In the genomic region with DNA sequence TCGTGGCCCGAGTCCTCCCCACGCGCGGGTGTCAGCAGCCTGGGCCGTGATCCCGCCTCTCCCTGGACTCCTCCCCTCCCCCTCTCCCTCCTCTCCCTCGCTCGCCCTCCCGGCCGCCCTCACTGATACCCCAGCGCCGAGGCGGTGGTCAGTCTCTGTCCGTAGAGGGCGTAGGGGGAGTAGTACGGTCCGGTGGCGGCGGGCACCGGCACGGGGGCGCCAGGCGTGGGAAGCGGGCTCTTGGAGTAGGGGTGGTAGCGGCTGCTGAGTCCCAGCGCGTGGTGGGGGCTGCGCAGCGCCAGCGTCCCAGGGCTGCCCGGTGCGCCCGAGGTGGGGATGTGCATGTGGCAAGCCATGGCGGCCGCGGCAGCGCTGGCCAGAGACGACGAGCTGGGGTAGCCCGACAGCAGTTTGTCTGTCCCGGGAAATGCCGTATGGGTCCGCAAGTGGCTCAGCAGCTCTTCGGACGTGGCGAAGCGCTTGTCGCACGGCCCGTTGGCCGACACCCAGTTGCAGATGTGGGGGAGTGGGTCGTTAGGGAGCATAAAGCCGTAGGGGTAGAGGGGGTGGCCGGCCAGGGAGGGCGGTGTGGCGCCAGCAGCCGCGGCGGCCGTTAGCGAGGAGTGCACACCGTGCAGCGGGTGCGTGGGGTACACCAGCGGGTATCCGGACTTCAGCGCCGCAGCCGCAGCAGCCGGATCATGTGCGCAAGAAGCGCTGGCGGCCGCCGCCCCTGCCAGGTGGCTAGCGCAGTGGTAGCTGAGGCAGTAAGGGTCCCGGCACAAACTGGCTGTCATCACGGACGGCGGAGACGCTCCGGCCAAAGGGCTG, we compare ENCODE assay signal across 11 cellular contexts. TPM values are rescaled to one million over a fixed set of nuclear protein-coding genes. Genes with fewer than 3 reads are reported as not detected.
DNase-seq lines count a peak whose midpoint lies in the region; ATAC-seq, FAIRE-seq and TF ChIP-seq lines count a peak whose summit lies in the region.
"Had no signal": no experiment of that assay in that cellular context is flagged by ENCODE, and none has a peak within 500 bp of the region (broad histone marks: within the 10 kb centered on the region; RNA-seq: fewer than 3 reads in every experiment).

No MANE protein-coding gene starts in this region.

- peaks cover 43% of the 10 kb centered on the region for H3K79me2 ChIP-seq in HepG2 (ENCODE audit: insufficient read depth, low read length)

- H3K27ac ChIP-seq in HUES48 (ENCODE audit: low read depth, low read length) (no peak overlapping the region), colonic mucosa (peak overlapping the region; percentile 90), HepG2 (ENCODE audit: extremely low read length, insufficient read depth, low read length) (peak overlapping the region; percentile 38), substantia nigra (ENCODE audit: low read depth, low read length, poor library complexity, severe bottlenecking) (peak overlapping the region; percentile 35)

- H3K36me3 Mint-ChIP-seq in effector memory CD8-positive, alpha-beta T cell (ENCODE audit: insufficient read depth) = no peaks in the 10 kb centered on the region

- H3K4me2 ChIP-seq in HepG2 (ENCODE audit: low read depth, low read length) = peak overlapping the region; percentile 79

- H3K4me1 ChIP-seq in HUES48 (ENCODE audit: control insufficient read depth, insufficient read depth, low read length) (no peaks in the 10 kb centered on the region; the same call in none of the 2 replicates), colonic mucosa (peaks cover 3% of the 10 kb centered on the region), HepG2 (ENCODE audit: insufficient read depth, low read length) (peaks cover 15% of the 10 kb centered on the region)

- 92% methylated on average over 70 of the region's 83 CpGs for WGBS in HepG2 (ENCODE audit: low lambda C conversion rate)

- in situ Hi-C loops in HepG2 (cut with HindIII; ENCODE audit: extremely low pct_ligation_motif_present, low pct_unique_long_range_greater_than_20kb) = loop anchor here (10.0 kb wide), 1 partner anchor 636 kb away; no protein-coding TSS in a partner anchor

- DNase-seq in colonic mucosa (peak; percentile 22), HepG2 (ENCODE audit: low spot score) (no peak), substantia nigra (lab: John Stamatoyannopoulos, UW) (peak in 1 of 49 donors; percentile 7), T-helper 9 cell (no peak), germinal center (ENCODE audit: low spot score) (no peak)
- DNase-seq in effector memory CD8-positive, alpha-beta T cell = no peak
- no peak for DNase-seq in activated naive CD4-positive, alpha-beta T cell treated with Interleukin-2 at 50 U/mL for 16 hours

- H2AFZ ChIP-seq in HepG2 (ENCODE audit: low read length) = no peak overlapping the region

- TF ChIP-seq RAD21 in HepG2 (CRISPR knock-in tag; IDR thresholded peaks at IDR 0.05) = no peak

- POLR2A ChIA-PET in HepG2 (lab: Yijun Ruan, JAX) = interaction anchor here (1.1 to 8.4 kb wide), 6 partner anchors 11 to 751 kb away, joined by 3 to 219 read pairs (median 4); partner anchors contain the start of gene LRMDA

- H3K36me3 ChIP-seq in HUES48 (ENCODE audit: control insufficient read depth, insufficient read depth, low read length) (no peaks in the 10 kb centered on the region), colonic mucosa (no peaks in the 10 kb centered on the region), HepG2 (replicated peaks in 1 of 2; ENCODE audit: control insufficient read depth in 1 of 2, insufficient read depth in 2 of 2, low read length in 2 of 2) (peaks cover 5 to 21% of the 10 kb centered on the region in 2 experiments; a peak in 2 of 5 replicates)

- H3K9ac ChIP-seq in HUES48 (ENCODE audit: low read depth, low read length) = no peak overlapping the region
- H3K9ac ChIP-seq in colonic mucosa (ENCODE audit: low read depth in 2 of 2, low read length in 2 of 2) = peak overlapping the region in 1 of 2 donors; percentile 63
- H3K9ac ChIP-seq in HepG2 (ENCODE audit: insufficient read depth, low read depth, low read length) = peak overlapping the region; percentile 93

- H3K27me3 Mint-ChIP-seq in effector memory CD8-positive, alpha-beta T cell = peaks cover 50 to 78% of the 10 kb centered on the region in 2 donors

- H3K4me1 Mint-ChIP-seq in effector memory CD8-positive, alpha-beta T cell (ENCODE audit: low read depth in 2 of 2) = peaks cover 16 to 23% of the 10 kb centered on the region in 2 donors

- H4K20me1 ChIP-seq in HepG2 (ENCODE audit: insufficient read depth, low read length) = peaks cover 28% of the 10 kb centered on the region; the same call in 1 of the 2 replicates

- H3K9me3 Mint-ChIP-seq in effector memory CD8-positive, alpha-beta T cell = no peaks in the 10 kb centered on the region

- H3K9me3 ChIP-seq in HUES48 (ENCODE audit: control insufficient read depth, insufficient read depth, low read length) = no peaks in the 10 kb centered on the region
- no peaks in the 10 kb centered on the region for H3K9me3 ChIP-seq in colonic mucosa
- H3K9me3 ChIP-seq in HepG2 (ENCODE audit: low read length) = no peaks in the 10 kb centered on the region

- no TSS peak for BruUV-seq in HepG2 (replicated peaks; lab: Mats Ljungman, UMichigan)

- H3K27me3 ChIP-seq in HUES48 (ENCODE audit: control insufficient read depth, insufficient read depth, low read length) (peaks cover 98% of the 10 kb centered on the region), colonic mucosa (peaks cover 6% of the 10 kb centered on the region), HepG2 (ENCODE audit: control insufficient read depth in 1 of 2, insufficient read depth in 2 of 2, low read length in 2 of 2) (no peaks in the 10 kb centered on the region; a peak in 1 of 5 replicates)

- CTCF ChIA-PET in HepG2 (lab: Yijun Ruan, JAX; ENCODE audit: low intra/inter-chr PET ratio, low total read pairs) = interaction anchor here (1.2 kb wide), 1 partner anchor 688 kb away, joined by 4 read pairs; no protein-coding TSS in a partner anchor

- no peak overlapping the region for H3K27ac Mint-ChIP-seq in effector memory CD8-positive, alpha-beta T cell

- TF ChIP-seq POLR2A in HepG2 (IDR thresholded peaks at IDR 0.05; ENCODE audit: insufficient read depth in 1 of 2, low read depth in 2 of 2, low read length in 2 of 2) = no peak

- intact Hi-C loops in colonic mucosa (cut with DNase I) = loop anchor here (5.0 to 10.0 kb wide), 2 partner anchors 513 to 906 kb away; no protein-coding TSS in a partner anchor
- intact Hi-C loops in HepG2 (cut with micrococcal nuclease; ENCODE audit: unreplicated experiment) = no loop called here

- H3K4me3 ChIP-seq in HUES48 (ENCODE audit: low read depth, low read length) (peak overlapping the region; percentile 52), colonic mucosa (peak overlapping the region; percentile 60), HepG2 (replicated peaks in 1 of 3; ENCODE audit: insufficient read depth in 1 of 3, low read depth in 2 of 3, low read length in 3 of 3) (peak overlapping the region; percentile 100; a peak in 5 of 6 replicates)

- ATAC-seq in HepG2 = no peak
- ATAC-seq in effector memory CD8-positive, alpha-beta T cell (replicated peaks) = no peak

- no peak for FAIRE-seq in HepG2 (lab: Jason Lieb, UNC)
- FAIRE-seq: colon had no signal

- no peak for TF ChIP-seq CTCF in colonic mucosa (IDR thresholded peaks at IDR 0.05)
- TF ChIP-seq CTCF in HepG2 (CRISPR knock-in tag; IDR thresholded peaks at IDR 0.05) = no peak

- no peak for TF ChIP-seq EP300 in HepG2 (IDR thresholded peaks at IDR 0.05; ENCODE audit: low read depth in 2 of 2, low read length in 2 of 2)
- TF ChIP-seq EP300 in HepG2 (CRISPR knock-in tag; IDR thresholded peaks at IDR 0.05; ENCODE audit: borderline replicate concordance) = no peak

- H3K4me3 Mint-ChIP-seq in effector memory CD8-positive, alpha-beta T cell = peak overlapping the region in 1 of 2 donors; percentile 34

RNA-seq across cellular contexts. Expression of gene ZNF503, which starts 2.7 kb away (rescaled TPM):
- 1 to 10 TPM; 3.6 to 8.0 TPM for total RNA-seq in colonic mucosa
- 5.8 and 8.3 TPM in 2 replicates for total RNA-seq in HepG2 (2016; rRNA removed; fragmentation: Illumina TruSeq; extraction: Trizol)
- total RNA-seq in HepG2 (2016; cell fraction: cytosol; rRNA removed; fragmentation: Illumina TruSeq; extraction: Trizol; ENCODE audit: low read depth) = 1.8 and 1.9 TPM in 2 replicates
- total RNA-seq in HepG2 (2016; cell fraction: insoluble cytoplasmic fraction; rRNA removed; fragmentation: Illumina TruSeq; extraction: Trizol) = 5.6 and 8.5 TPM in 2 replicates
- total RNA-seq in HepG2 (2016; cell fraction: membrane; rRNA removed; fragmentation: Illumina TruSeq; extraction: Trizol) = 6.0 and 6.3 TPM in 2 replicates
- 8.7 TPM in 2 replicates for total RNA-seq in HepG2 (2016; cell fraction: nucleus; rRNA removed; fragmentation: Illumina TruSeq; extraction: Trizol)
- polyA plus RNA-seq in HepG2 (2011; rRNA removed) = 2.7 and 4.0 TPM in 2 replicates
- 2.4 and 4.0 TPM in 2 replicates for polyA plus RNA-seq in HepG2 (2011; cell fraction: cytosol; rRNA removed)
- polyA plus RNA-seq in HepG2 (2011; cell fraction: nucleus; rRNA removed) = 15.1 and 19.3 TPM in 2 replicates
- 9.8 and 13.3 TPM in 2 replicates for polyA plus RNA-seq in HepG2 (2012)
- 1.3 and 1.4 TPM in 2 replicates for polyA plus RNA-seq in HepG2 (2016; cell fraction: cytosol; fragmentation: Illumina TruSeq; extraction: Trizol; ENCODE audit: low read depth)
- 13.9 and 16.9 TPM in 2 replicates for polyA plus RNA-seq in HepG2 (2016; cell fraction: insoluble cytoplasmic fraction; fragmentation: Illumina TruSeq; extraction: Trizol; ENCODE audit: low read depth)
- polyA plus RNA-seq in HepG2 (2016; cell fraction: membrane; fragmentation: Illumina TruSeq; extraction: Trizol; ENCODE audit: low read depth) = 4.1 and 4.2 TPM in 2 replicates
- 25.1 and 25.7 TPM in 2 replicates for polyA plus RNA-seq in HepG2 (2016; cell fraction: nucleus; fragmentation: Illumina TruSeq; extraction: Trizol; ENCODE audit: insufficient read depth, low read depth)
- polyA minus RNA-seq in HepG2 (2011; rRNA and poly(A)+ RNA removed; ENCODE audit: low replicate concordance) = 1.0 and 15.3 TPM in 2 replicates
- polyA minus RNA-seq in HepG2 (2011; cell fraction: cytosol; rRNA and poly(A)+ RNA removed) = 10.1 and 11.8 TPM in 2 replicates
- 7.0 and 10.7 TPM in 2 replicates for polyA minus RNA-seq in HepG2 (2011; cell fraction: nucleus; rRNA and poly(A)+ RNA removed)

RNA-seq across cellular contexts. Expression of gene LRMDA, which starts 32.6 kb away (rescaled TPM):
- total RNA-seq in colonic mucosa (1 to 10 TPM; 2.5 to 5.2 TPM), HepG2 (2016; rRNA removed; fragmentation: Illumina TruSeq; extraction: Trizol) (19.3 and 22.0 TPM in 2 replicates)
- total RNA-seq in HepG2 (2016; cell fraction: cytosol; rRNA removed; fragmentation: Illumina TruSeq; extraction: Trizol; ENCODE audit: low read depth) = 70.4 and 78.7 TPM in 2 replicates
- 20.0 and 23.4 TPM in 2 replicates for total RNA-seq in HepG2 (2016; cell fraction: insoluble cytoplasmic fraction; rRNA removed; fragmentation: Illumina TruSeq; extraction: Trizol)
- total RNA-seq in HepG2 (2016; cell fraction: membrane; rRNA removed; fragmentation: Illumina TruSeq; extraction: Trizol) = 36.7 and 40.7 TPM in 2 replicates
- 27.3 and 38.1 TPM in 2 replicates for total RNA-seq in HepG2 (2016; cell fraction: nucleus; rRNA removed; fragmentation: Illumina TruSeq; extraction: Trizol)
- polyA plus RNA-seq in HepG2 (2011; rRNA removed) = 13.4 and 17.7 TPM in 2 replicates
- polyA plus RNA-seq in HepG2 (2011; cell fraction: cytosol; rRNA removed) = 18.1 and 21.4 TPM in 2 replicates
- 10.7 and 11.9 TPM in 2 replicates for polyA plus RNA-seq in HepG2 (2011; cell fraction: nucleus; rRNA removed)
- polyA plus RNA-seq in HepG2 (2012) = 14.6 and 23.3 TPM in 2 replicates
- 51.8 and 58.1 TPM in 2 replicates for polyA plus RNA-seq in HepG2 (2016; cell fraction: cytosol; fragmentation: Illumina TruSeq; extraction: Trizol; ENCODE audit: low read depth)
- 25.9 and 29.7 TPM in 2 replicates for polyA plus RNA-seq in HepG2 (2016; cell fraction: insoluble cytoplasmic fraction; fragmentation: Illumina TruSeq; extraction: Trizol; ENCODE audit: low read depth)
- 28.6 and 35.5 TPM in 2 replicates for polyA plus RNA-seq in HepG2 (2016; cell fraction: membrane; fragmentation: Illumina TruSeq; extraction: Trizol; ENCODE audit: low read depth)
- polyA plus RNA-seq in HepG2 (2016; cell fraction: nucleus; fragmentation: Illumina TruSeq; extraction: Trizol; ENCODE audit: insufficient read depth, low read depth) = 9.9 and 22.8 TPM in 2 replicates
- 4.1 and 25.5 TPM in 2 replicates for polyA minus RNA-seq in HepG2 (2011; rRNA and poly(A)+ RNA removed; ENCODE audit: low replicate concordance)
- 5.1 and 7.5 TPM in 2 replicates for polyA minus RNA-seq in HepG2 (2011; cell fraction: cytosol; rRNA and poly(A)+ RNA removed)
- 58.6 and 83.8 TPM in 2 replicates for polyA minus RNA-seq in HepG2 (2011; cell fraction: nucleus; rRNA and poly(A)+ RNA removed)
- total RNA-seq: HT1080; T-helper 2 cell treated with Interferon-gamma antibody and Interleukin-4, amounts not matched to agents 100 ng/mL and 5 ng/mL, for 36 hours had no signal
